In the genomic region with DNA sequence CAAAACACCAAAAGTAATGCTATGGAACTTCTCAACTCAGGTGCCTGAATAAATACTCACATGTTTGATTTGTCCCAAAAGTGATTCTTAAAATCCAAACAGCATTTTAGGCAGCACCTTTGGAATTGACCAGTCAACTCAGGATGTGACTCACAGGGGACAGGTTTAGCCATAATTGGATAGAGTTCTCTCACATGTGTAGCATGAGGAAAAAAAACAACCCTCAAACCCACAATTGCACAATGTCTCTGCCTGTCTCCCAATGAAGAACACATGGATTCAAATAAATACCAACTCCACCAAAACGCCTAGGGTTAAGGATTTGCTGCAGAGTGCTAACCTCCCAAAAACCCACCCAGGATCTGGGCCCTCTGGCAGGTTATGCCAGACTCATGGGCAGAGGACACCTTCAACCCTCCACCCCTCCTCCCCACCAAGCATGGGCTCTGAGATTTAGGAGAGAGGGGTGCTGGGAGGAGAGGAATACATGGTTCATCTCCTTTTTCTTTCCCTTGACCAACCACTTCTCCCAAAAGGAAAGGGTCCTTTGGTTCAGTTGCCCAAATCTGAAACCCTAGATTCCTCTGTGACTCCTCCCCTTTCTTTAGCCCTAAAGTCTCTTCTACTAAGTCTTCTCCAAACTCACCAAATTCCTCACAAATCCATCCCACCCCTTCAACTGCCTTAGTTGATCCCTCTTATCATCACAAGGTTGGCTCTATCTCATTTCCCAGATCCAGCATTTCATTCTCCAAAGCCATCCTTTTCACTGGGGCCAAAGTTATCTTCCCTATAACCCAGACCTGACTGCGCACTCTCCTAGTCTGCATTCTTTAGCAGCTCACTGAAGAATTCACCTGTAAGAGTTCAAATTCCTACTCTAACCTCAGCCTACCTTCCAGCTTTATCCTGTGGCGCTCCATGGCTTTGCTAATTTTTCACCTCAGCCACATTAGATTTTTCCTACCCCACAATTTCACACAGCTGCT, we compare ENCODE assay signal across 9 cellular contexts. TPM values are rescaled to one million over a fixed set of nuclear protein-coding genes. Genes with fewer than 3 reads are reported as not detected.
DNase-seq lines count a peak whose midpoint lies in the region; ATAC-seq and TF ChIP-seq lines count a peak whose summit lies in the region.
"Had no signal": no experiment of that assay in that cellular context is flagged by ENCODE, and none has a peak within 500 bp of the region (broad histone marks: within the 10 kb centered on the region; RNA-seq: fewer than 3 reads in every experiment).

No MANE protein-coding gene starts in this region.

- DNase-seq in AG08396 (ENCODE audit: low spot score) (peak; percentile 61), HS-27A (ENCODE audit: low read depth) (peak; percentile 33), amniotic stem cell (lab: John Stamatoyannopoulos, UW) (peak; percentile 41), lower lobe of right lung (no peak), posterior cingulate gyrus (no peak), spleen (no peak)
- no peak for DNase-seq in stimulated activated CD4-positive, alpha-beta T cell treated with anti-CD3 and anti-CD28 coated beads, Interleukin-12 subunit alpha, Interleukin-12 subunit beta, amount 100 ng/mL, for 4 hours

- H3K27ac ChIP-seq in lower lobe of right lung: no peak overlapping the region
- no peak overlapping the region for H3K27ac ChIP-seq in spleen

- H3K9me3 ChIP-seq in lower lobe of right lung (no peaks in the 10 kb centered on the region), spleen (no peaks in the 10 kb centered on the region)

- H3K27me3 ChIP-seq in lower lobe of right lung (ENCODE audit: low read depth) (no peaks in the 10 kb centered on the region), spleen (replicated peaks in 1 of 7) (no peaks in the 10 kb centered on the region)

- intact Hi-C loops in lower lobe of right lung (cut with DNase I): no loop called here
- intact Hi-C loops in posterior cingulate gyrus (cut with DNase I): no loop called here
- intact Hi-C loops in spleen (cut with DNase I; ENCODE audit: low total_unique reads): no loop called here

- no peak overlapping the region for H3K4me3 ChIP-seq in lower lobe of right lung
- no peak overlapping the region for H3K4me3 ChIP-seq in spleen
- H3K4me3 ChIP-seq: skin epidermis had no signal

- TF ChIP-seq POLR2A in spleen (IDR thresholded peaks at IDR 0.05): no peak

- ATAC-seq in lower lobe of right lung (peak; percentile 64 to 80), GM18498 (IDR thresholded peaks at IDR 0.05; ENCODE audit: unreplicated experiment) (no peak)

- no peak for TF ChIP-seq CTCF in lower lobe of right lung (IDR thresholded peaks at IDR 0.05)
- TF ChIP-seq CTCF in spleen (IDR thresholded peaks at IDR 0.05 in 8 of 11, conservative IDR thresholded peaks at IDR 0.05 in 3 of 11): no peak

- WGBS in spleen, 5 donors: 77 to 91% (median 87%) methylated on average over 3 of the region's 3 CpGs

- H3K36me3 ChIP-seq in lower lobe of right lung (no peaks in the 10 kb centered on the region), spleen (no peaks in the 10 kb centered on the region)

- peaks cover 60% of the 10 kb centered on the region for H3K4me1 ChIP-seq in lower lobe of right lung
- H3K4me1 ChIP-seq in spleen: peaks cover 27 to 90% (median 56%) of the 10 kb centered on the region in 6 donors

RNA-seq across cellular contexts. Expression of a gene that starts 7.7 kb away (rescaled TPM):
- 46.3 TPM for total RNA-seq in lower lobe of right lung
- 100 to 1,000 TPM in 1 of 7 donors, 10 to 100 TPM in 6; 37.1 to 108 (median 55.9) TPM for total RNA-seq in spleen
- polyA plus RNA-seq in spleen: 10 to 100 TPM; 18.9 to 24.9 (median 22.5) TPM

Comparison
In these comparisons a context has a peak if more than half of its experiments do, and no peak if none do; other contexts are left out.
1. DNase-seq: peak in AG08396 (single experiment), HS-27A (single experiment) and amniotic stem cell (single experiment); none in lower lobe of right lung (single experiment), posterior cingulate gyrus (0 of 10), stimulated activated CD4-positive, alpha-beta T cell treated with anti-CD3 and anti-CD28 coated beads, Interleukin-12 subunit alpha, Interleukin-12 subunit beta, amount 100 ng/mL, for 4 hours (single experiment) and spleen (single experiment).